In genomic region chr3:194315965-194316361, GRCh38 we compare ENCODE assay signal across 8 cellular contexts. TPM values are rescaled to one million over a fixed set of nuclear protein-coding genes. Genes with fewer than 3 reads are reported as not detected.
DNase-seq lines count a peak whose midpoint lies in the region; ATAC-seq and TF ChIP-seq lines count a peak whose summit lies in the region.

No MANE protein-coding gene starts in this region.

- in situ Hi-C loops in gastrocnemius medialis (cut with MboI; ENCODE audit: low sequenced_read_pairs in 4 of 4) = loop anchor here (5.0 to 10.0 kb wide), 6 partner anchors 161 to 539 kb away; no protein-coding TSS in a partner anchor

- H3K27ac ChIP-seq in CD4-positive, alpha-beta T cell (ENCODE audit: low read depth, low read length) = no peak overlapping the region
- H3K27ac ChIP-seq in esophagus squamous epithelium (peak overlapping the region; percentile 60 to 79 (median 69)), gastrocnemius medialis (no peak overlapping the region)

- H3K4me3 Mint-ChIP-seq in CD4-positive, alpha-beta T cell = peak overlapping the region; percentile 31

- POLR2A ChIA-PET in CD4-positive, alpha-beta T cell (lab: Charles Lee) = interaction anchor here (0.7 to 1.3 kb wide), 7 partner anchors 9 to 652 kb away, joined by 3 to 8 read pairs (median 4); no protein-coding TSS in a partner anchor

- no peak overlapping the region for H3K27ac Mint-ChIP-seq in CD4-positive, alpha-beta T cell

- peaks cover 15% of the 10 kb centered on the region for H3K4me1 ChIP-seq in Loucy (ENCODE audit: insufficient read depth, low read length, poor library complexity, severe bottlenecking)
- peaks cover 15 to 79% (median 36%) of the 10 kb centered on the region in 3 donors for H3K4me1 ChIP-seq in esophagus squamous epithelium
- peaks cover 9% of the 10 kb centered on the region in 2 donors for H3K4me1 ChIP-seq in gastrocnemius medialis

- intact Hi-C loops in CD4-positive, alpha-beta T cell (cut with DNase I, micrococcal nuclease) = loop anchor here (1.0 to 10.0 kb wide), 7 partner anchors 179 to 1749 kb away; partner anchors contain the start of gene HES1 (in 1 of the 2)
- intact Hi-C loops in esophagus squamous epithelium (cut with DNase I) = loop anchor here (5.0 kb wide), 2 partner anchors 179 to 534 kb away; partner anchors contain the start of gene HES1
- intact Hi-C loops in gastrocnemius medialis (cut with DNase I; ENCODE audit: low total_unique reads) = loop anchor here (1.0 to 2.0 kb wide), 3 partner anchors 39 to 536 kb away; no protein-coding TSS in a partner anchor

- no peak for TF ChIP-seq CTCF in CD4-positive, alpha-beta T cell (IDR thresholded peaks at IDR 0.05)
- TF ChIP-seq CTCF in Loucy (conservative IDR thresholded peaks at IDR 0.05; ENCODE audit: low read length) (no peak), esophagus squamous epithelium (IDR thresholded peaks at IDR 0.05) (no peak), gastrocnemius medialis (IDR thresholded peaks at IDR 0.05 in 4 of 5, conservative IDR thresholded peaks at IDR 0.05 in 1 of 5) (no peak)

- no peaks in the 10 kb centered on the region for H4K20me1 ChIP-seq in Loucy (ENCODE audit: insufficient read depth, low read length, poor library complexity, severe bottlenecking)

- ATAC-seq in CD4-positive, alpha-beta T cell (ENCODE audit: poor library complexity) = peak; percentile 52
- peak; percentile 13 for ATAC-seq in GM21619 (IDR thresholded peaks at IDR 0.05; ENCODE audit: unreplicated experiment)
- ATAC-seq in gastrocnemius medialis = peak; percentile 25 to 30

- WGBS in esophagus squamous epithelium, 2 donors = 11 to 18% methylated on average over 9 to 16 of the region's 17 CpGs

- H3K4me3 ChIP-seq in Loucy (ENCODE audit: low read length, poor library complexity, severe bottlenecking) (peak overlapping the region; percentile 69), esophagus squamous epithelium (peak overlapping the region; percentile 42 to 63 (median 48)), gastrocnemius medialis (peak overlapping the region; percentile 34 to 54 (median 52))

- no peak for DNase-seq in CD4-positive, alpha-beta T cell
- no peak for DNase-seq in esophagus squamous epithelium (lab: John Stamatoyannopoulos, UW)
- DNase-seq in gastrocnemius medialis = no peak
- no peak for DNase-seq in effector CD4-positive, alpha-beta T cell
- DNase-seq in A172 (ENCODE audit: low spot score) = no peak
- no peak for DNase-seq in cerebellum (ENCODE audit: low spot score)

- no peaks in the 10 kb centered on the region for H3K9me2 ChIP-seq in Loucy (replicated peaks; ENCODE audit: low read depth, low read length)

- H3K36me3 ChIP-seq in Loucy (ENCODE audit: insufficient read depth, low read length) (no peaks in the 10 kb centered on the region), esophagus squamous epithelium (no peaks in the 10 kb centered on the region), gastrocnemius medialis (no peaks in the 10 kb centered on the region)

- no peaks in the 10 kb centered on the region for H3K36me3 Mint-ChIP-seq in CD4-positive, alpha-beta T cell (ENCODE audit: low read depth)

- H3K9ac ChIP-seq in Loucy (ENCODE audit: low read depth, low read length, poor library complexity, severe bottlenecking) = no peak overlapping the region

- peak overlapping the region; percentile 68 for H3K4me2 ChIP-seq in Loucy (ENCODE audit: low read depth, low read length, poor library complexity, severe bottlenecking)

- H3K4me1 Mint-ChIP-seq in CD4-positive, alpha-beta T cell (ENCODE audit: low read depth) = peaks cover 17% of the 10 kb centered on the region

- no peaks in the 10 kb centered on the region for H3F3A ChIP-seq in Loucy (ENCODE audit: low read depth)

- H3K27me3 ChIP-seq in CD4-positive, alpha-beta T cell (ENCODE audit: control insufficient read depth, insufficient read depth, low read length) = peaks cover 16% of the 10 kb centered on the region
- no peaks in the 10 kb centered on the region for H3K27me3 ChIP-seq in Loucy (ENCODE audit: insufficient read depth, low read length, poor library complexity, severe bottlenecking)
- peaks cover 0 to 34% (median 0%) of the 10 kb centered on the region in 4 donors for H3K27me3 ChIP-seq in esophagus squamous epithelium
- H3K27me3 ChIP-seq in gastrocnemius medialis = peaks cover 19 to 30% (median 20%) of the 10 kb centered on the region in 3 donors

- CTCF ChIA-PET in CD4-positive, alpha-beta T cell (lab: Charles Lee) = interaction anchor here (0.7 to 2.0 kb wide), 21 partner anchors 8 to 674 kb away, joined by 3 to 20 read pairs (median 4); partner anchors contain the start of gene HES1

- peaks cover 2% of the 10 kb centered on the region for H3K9me3 Mint-ChIP-seq in CD4-positive, alpha-beta T cell

- TF ChIP-seq POLR2A in esophagus squamous epithelium (IDR thresholded peaks at IDR 0.05) = no peak
- TF ChIP-seq POLR2A in gastrocnemius medialis (IDR thresholded peaks at IDR 0.05) = no peak

- H3K9me3 ChIP-seq in CD4-positive, alpha-beta T cell (ENCODE audit: control insufficient read depth, low read length) = peaks cover 9% of the 10 kb centered on the region
- H3K9me3 ChIP-seq in Loucy (ENCODE audit: insufficient read depth, low read depth, low read length) = peaks cover 11% of the 10 kb centered on the region; the same call in 1 of the 2 replicates
- H3K9me3 ChIP-seq in esophagus squamous epithelium = peaks cover 0 to 12% (median 0%) of the 10 kb centered on the region in 3 donors
- no peaks in the 10 kb centered on the region for H3K9me3 ChIP-seq in gastrocnemius medialis

- no peaks in the 10 kb centered on the region for H3K79me2 ChIP-seq in Loucy (ENCODE audit: insufficient read depth, low read length)

- peaks cover 35% of the 10 kb centered on the region for H3K27me3 Mint-ChIP-seq in CD4-positive, alpha-beta T cell

- H2AFZ ChIP-seq in Loucy (ENCODE audit: low read length) = no peak overlapping the region

RNA-seq across cellular contexts. Expression of gene CPN2, which starts 35.2 kb away (rescaled TPM):
- total RNA-seq in CD4-positive, alpha-beta T cell = not detected
- not detected for total RNA-seq in esophagus squamous epithelium
- total RNA-seq in gastrocnemius medialis = 1 to 10 TPM in 1 of 4 donors, under 1 TPM in 1, not detected in 2; 0.46 to 1.1 TPM
- total RNA-seq in A172 (2014; rRNA removed; shearing (Covaris generic)) = 0.10 TPM in 1 of 2 replicates, not detected in the other
- total RNA-seq in cerebellum = not detected

RNA-seq across cellular contexts. Expression of gene LRRC15, which starts 53.6 kb away (rescaled TPM):
- total RNA-seq in CD4-positive, alpha-beta T cell = not detected
- total RNA-seq in esophagus squamous epithelium (under 1 TPM in 1 of 4 donors, not detected in 3; 0.38 TPM), gastrocnemius medialis (under 1 TPM in 1 of 4 donors, not detected in 3; 0.05 TPM), cerebellum (not detected)
- total RNA-seq in A172 (2014; rRNA removed; shearing (Covaris generic)) = 33.3 and 47.7 TPM in 2 replicates

Comparison
In these comparisons a context has a peak if more than half of its experiments do, and no peak if none do; other contexts are left out.
1. H3K27ac ChIP-seq: peak in esophagus squamous epithelium (4 of 4); none in CD4-positive, alpha-beta T cell (single experiment) and gastrocnemius medialis (0 of 4).
2. RNA of gene LRRC15, which starts 53.6 kb away (total RNA-seq): 33.3 to 47.7 TPM in A172; not detected in CD4-positive, alpha-beta T cell, 0.38 TPM in esophagus squamous epithelium, 0.05 TPM in gastrocnemius medialis and not detected in cerebellum (single experiment); every median in the first group is over 10 times any median in the second.
3. Peak in every context shown above with its lines, with median percentiles within 50 percentile points of each other: ATAC-seq and H3K4me3 ChIP-seq.